8 cellular contexts compared by ENCODE assay signal in the genomic region with DNA sequence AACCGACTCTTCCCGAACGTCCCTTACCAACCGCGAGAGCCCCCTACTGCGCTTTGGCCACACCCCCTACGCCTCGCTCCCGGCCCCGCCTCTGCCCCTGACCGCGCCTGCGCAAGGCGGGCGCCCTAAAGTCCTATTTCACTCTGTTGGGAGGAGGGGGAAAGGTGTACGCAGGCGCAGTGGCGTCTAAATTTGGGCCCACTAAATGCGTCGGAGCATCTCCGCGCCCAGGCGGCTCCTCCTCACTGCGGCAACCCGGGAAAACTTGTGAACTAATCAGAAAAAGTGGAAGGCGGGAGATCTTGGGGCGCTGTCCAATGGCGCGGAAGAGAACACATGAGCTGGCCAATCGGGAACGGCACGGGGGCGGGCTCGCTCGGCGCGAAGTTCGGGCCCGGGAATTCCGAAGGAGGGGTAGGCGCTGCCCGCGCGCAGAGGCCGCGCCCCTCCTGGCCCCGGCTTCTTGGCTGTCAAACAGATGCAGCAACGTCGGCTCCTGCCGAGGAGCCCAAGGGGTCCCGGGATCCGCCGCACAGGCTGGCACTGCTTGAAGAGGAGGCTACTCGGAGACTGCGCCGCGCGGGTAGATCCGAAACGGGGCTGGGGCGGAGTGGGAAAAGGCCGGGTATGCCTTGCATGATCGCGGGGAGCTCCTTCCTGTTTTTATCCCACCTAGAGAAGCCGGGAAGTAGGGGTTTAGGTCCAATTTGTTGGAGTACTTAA. TPM values are rescaled to one million over a fixed set of nuclear protein-coding genes. Genes with fewer than 3 reads are reported as not detected.
DNase-seq lines count a peak whose midpoint lies in the region; ATAC-seq, FAIRE-seq and TF ChIP-seq lines count a peak whose summit lies in the region.

A gene with protein sequence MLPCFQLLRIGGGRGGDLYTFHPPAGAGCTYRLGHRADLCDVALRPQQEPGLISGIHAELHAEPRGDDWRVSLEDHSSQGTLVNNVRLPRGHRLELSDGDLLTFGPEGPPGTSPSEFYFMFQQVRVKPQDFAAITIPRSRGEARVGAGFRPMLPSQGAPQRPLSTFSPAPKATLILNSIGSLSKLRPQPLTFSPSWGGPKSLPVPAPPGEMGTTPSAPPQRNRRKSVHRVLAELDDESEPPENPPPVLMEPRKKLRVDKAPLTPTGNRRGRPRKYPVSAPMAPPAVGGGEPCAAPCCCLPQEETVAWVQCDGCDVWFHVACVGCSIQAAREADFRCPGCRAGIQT (plus strand): TSS at position 450 of the 723 bp plus-strand sequence. CDS start 881 bp downstream, outside the sequence.

- H3K27ac ChIP-seq in small intestine (ENCODE audit: low read depth in 1 of 2, low read length in 1 of 2), result peak within 1 kb of the TSS in 1 of 2 donors; percentile 77

- FAIRE-seq in bronchial epithelial cell (lab: Jason Lieb, UNC), result no peak
- FAIRE-seq in small intestine (lab: Jason Lieb, UNC), result no peak

- H3K4me3 ChIP-seq in AG09309 (ENCODE audit: control insufficient read depth, low read depth, low read length), result peak within 1 kb of the TSS; percentile 91
- H3K4me3 ChIP-seq in WI38 (ENCODE audit: low read depth, low read length), result peak within 1 kb of the TSS; percentile 77
- peak within 1 kb of the TSS; percentile 75 for H3K4me3 ChIP-seq in bronchial epithelial cell (ENCODE audit: low read depth, low read length)
- peak within 1 kb of the TSS; percentile 61 to 71 for H3K4me3 ChIP-seq in small intestine (ENCODE audit: low read depth in 1 of 2, low read length in 2 of 2)

- ATAC-seq in GM19023 (IDR thresholded peaks at IDR 0.05; ENCODE audit: unreplicated experiment) (peak; percentile 87), HG03196 (IDR thresholded peaks at IDR 0.05; ENCODE audit: unreplicated experiment) (peak; percentile 76)

- peak; percentile 94 for DNase-seq in AG09309 (ENCODE audit: low read depth)
- DNase-seq in NCI-H226, result peak; percentile 98
- peak; percentile 97 for DNase-seq in bronchial epithelial cell (ENCODE audit: low read depth)
- peak; percentile 98 for DNase-seq in iPS-NIHi11 (ENCODE audit: low spot score)
- DNase-seq in small intestine, result peak; percentile 99

- H3K36me3 ChIP-seq in bronchial epithelial cell (ENCODE audit: control insufficient read depth, insufficient read depth, low read length) (peaks cover 2% of the 10 kb centered on the region), small intestine (ENCODE audit: control insufficient read depth in 2 of 2, insufficient read depth in 2 of 2, low read length in 2 of 2) (no peaks in the 10 kb centered on the region)

- WGBS in small intestine, 3 donors, result 0 to 1% (median 1%) methylated on average over 59 to 65 of the region's 65 CpGs

- TF ChIP-seq CTCF in AG09309 (IDR thresholded peaks at IDR 0.05; ENCODE audit: control insufficient read depth, insufficient read depth, low read depth, low read length, missing control alignments) (no peak), WI38 (IDR thresholded peaks at IDR 0.05; ENCODE audit: low read depth, low read length) (no peak), bronchial epithelial cell (IDR thresholded peaks at IDR 0.05; ENCODE audit: insufficient read depth, low read length, severe bottlenecking) (no peak)

- H3K4me1 ChIP-seq in small intestine (ENCODE audit: control insufficient read depth in 2 of 2, insufficient read depth in 1 of 2, low read depth in 1 of 2, low read length in 1 of 2), result peaks cover 3 to 7% of the 10 kb centered on the region in 2 donors

- H3K9me3 ChIP-seq in small intestine (ENCODE audit: control insufficient read depth, low read depth), result no peaks in the 10 kb centered on the region

- H3K27me3 ChIP-seq in bronchial epithelial cell (ENCODE audit: control insufficient read depth, insufficient read depth, low read length) (no peaks in the 10 kb centered on the region), small intestine (ENCODE audit: control insufficient read depth in 2 of 2, insufficient read depth in 2 of 2, low read length in 2 of 2) (no peaks in the 10 kb centered on the region)

RNA-seq across cellular contexts. Expression of the gene that starts here (rescaled TPM):
- 1.1 and 3.1 TPM in 2 replicates for total RNA-seq in bronchial epithelial cell
- polyA plus RNA-seq in small intestine, result 10 to 100 TPM in 1 of 3 donors, 1 to 10 TPM in 2; 1.8 to 12.8 (median 2.2) TPM
